16 cellular contexts compared by ENCODE assay signal in genomic region chr11:95568236-95568635, GRCh38.
A peak's percentile ranks its signal among the peaks of the same experiment; 100 is the strongest.
DNase-seq lines count a peak whose midpoint lies in the region; ATAC-seq and TF ChIP-seq lines count a peak whose summit lies in the region.
"Had no signal": no experiment of that assay in that cellular context is flagged by ENCODE, and none has a peak within 500 bp of the region (broad histone marks: within the 10 kb centered on the region; RNA-seq: fewer than 3 reads in every experiment).

No MANE protein-coding gene starts in this region.

- ATAC-seq in HG02970 (IDR thresholded peaks at IDR 0.05; ENCODE audit: low FRiP score, unreplicated experiment) = no peak
- ATAC-seq: CD8-positive, alpha-beta T cell; K562 had no signal

- TF ChIP-seq CTCF in HFF-Myc (IDR thresholded peaks at IDR 0.05; ENCODE audit: low read depth, low read length, missing control alignments) = no peak
- no peak for TF ChIP-seq CTCF in chondrocyte (IDR thresholded peaks at IDR 0.05)
- TF ChIP-seq CTCF in osteoblast (IDR thresholded peaks at IDR 0.05; ENCODE audit: extremely low read depth, low read depth, low read length) = no peak

- H3K9me3 ChIP-seq in osteoblast (ENCODE audit: low read depth, low read length) = peaks cover 5% of the 10 kb centered on the region

- H3K4me3 Mint-ChIP-seq in chondrocyte (ENCODE audit: unreplicated experiment) = no peak overlapping the region
- H3K4me3 Mint-ChIP-seq: CD14-positive monocyte; CD8-positive, alpha-beta T cell; H9; HFFc6 had no signal

- H2AFZ ChIP-seq in osteoblast (ENCODE audit: low read length) = no peak overlapping the region
- H2AFZ ChIP-seq: GM23248 had no signal

- H3K36me3 ChIP-seq in osteoblast (ENCODE audit: insufficient read depth, low read length) = no peaks in the 10 kb centered on the region

- H3K27me3 Mint-ChIP-seq in chondrocyte (ENCODE audit: low read depth) = no peaks in the 10 kb centered on the region

- no peaks in the 10 kb centered on the region for H4K20me1 ChIP-seq in osteoblast (ENCODE audit: insufficient read depth, low read length)

- H3K27ac Mint-ChIP-seq in chondrocyte (ENCODE audit: unreplicated experiment) = peak overlapping the region; percentile 70
- H3K27ac Mint-ChIP-seq: CD14-positive monocyte; CD8-positive, alpha-beta T cell; H9; HFFc6 had no signal

- peak overlapping the region; percentile 10 for H3K27ac ChIP-seq in osteoblast (ENCODE audit: low read depth, low read length)
- H3K27ac ChIP-seq: GM23248, HL-60 had no signal

- peak; percentile 51 for DNase-seq in HFF-Myc (ENCODE audit: extremely low read depth, low read depth)
- DNase-seq in chondrocyte (ENCODE audit: low spot score) = no peak
- DNase-seq in osteoblast (ENCODE audit: insufficient read length, low spot score, missing footprints) = no peak
- no peak for DNase-seq in HK-2 (ENCODE audit: unreplicated experiment)
- no peak for DNase-seq in NCI-H2107 (lab: John Stamatoyannopoulos, UW)
- DNase-seq in inferior parietal cortex (ENCODE audit: extremely low spot score) = no peak
- DNase-seq: Caco-2; CD8-positive, alpha-beta T cell; GF-D8; H9; HFFc6 had no signal

- no peak overlapping the region for H3K4me2 ChIP-seq in osteoblast (ENCODE audit: insufficient read depth, low read length)

- peaks cover 52% of the 10 kb centered on the region for H3K4me1 Mint-ChIP-seq in chondrocyte (ENCODE audit: low read depth)

- H3K4me3 ChIP-seq in HFF-Myc (replicated peaks; ENCODE audit: low read depth, low read length) (no peak overlapping the region), osteoblast (ENCODE audit: insufficient read depth, low read length) (no peak overlapping the region)
- H3K4me3 ChIP-seq: GM23248, K562 had no signal

- no peaks in the 10 kb centered on the region for H3K79me2 ChIP-seq in osteoblast (ENCODE audit: insufficient read depth, low read length)

- H3K4me1 ChIP-seq in osteoblast (ENCODE audit: insufficient read depth, low read length) = peaks cover 27% of the 10 kb centered on the region
- H3K4me1 ChIP-seq: Caco-2 had no signal

- H3K36me3 Mint-ChIP-seq in chondrocyte (ENCODE audit: low read depth) = peaks cover 7% of the 10 kb centered on the region
- H3K36me3 Mint-ChIP-seq: CD14-positive monocyte; CD8-positive, alpha-beta T cell had no signal

- H3K27me3 ChIP-seq in osteoblast (ENCODE audit: insufficient read depth, low read length) = no peaks in the 10 kb centered on the region

- H3K9me3 Mint-ChIP-seq in chondrocyte (ENCODE audit: low read depth) = peaks cover 7% of the 10 kb centered on the region
